ENCODE assay signal across 10 cellular contexts in genomic region chr14:32934891-32935633, GRCh38. TPM values are rescaled to one million over a fixed set of nuclear protein-coding genes. Genes with fewer than 3 reads are reported as not detected.
DNase-seq lines count a peak whose midpoint lies in the region; ATAC-seq and TF ChIP-seq lines count a peak whose summit lies in the region.
"Had no signal": no experiment of that assay in that cellular context is flagged by ENCODE, and none has a peak within 500 bp of the region (broad histone marks: within the 10 kb centered on the region; RNA-seq: fewer than 3 reads in every experiment).

No MANE protein-coding gene starts in this region.

- peak overlapping the region; percentile 80 for H3K4me3 ChIP-seq in ACC112 (ENCODE audit: low read depth, low read length)
- H3K4me3 ChIP-seq in HAP-1: peak overlapping the region; percentile 36

- H3K27me3 ChIP-seq in ACC112 (ENCODE audit: insufficient read depth, low read length): peaks cover 72% of the 10 kb centered on the region
- H3K27me3 ChIP-seq in HAP-1 (ENCODE audit: low read depth): peaks cover 12% of the 10 kb centered on the region

- TF ChIP-seq CTCF in nephron (IDR thresholded peaks at IDR 0.05; ENCODE audit: unreplicated experiment in 3 of 3): no peak

- H3K36me3 Mint-ChIP-seq in nephron (ENCODE audit: low read depth): no peaks in the 10 kb centered on the region
- peaks cover 2% of the 10 kb centered on the region for H3K36me3 Mint-ChIP-seq in activated T-helper 1 cell treated with anti-CD3 and anti-CD28 coated beads, Interleukin-12 subunit alpha, Interleukin-12 subunit beta, Interleukin-2, Interleukin-4 antibody, amounts not matched to agents 30 ng/mL and 10 ng/mL and 1 ng/mL, durations not matched to agents 14 hours and 24 hours and 36 hours (ENCODE audit: low read depth)

- H3K79me2 ChIP-seq in ACC112 (ENCODE audit: control insufficient read depth, insufficient read depth, low read length, unreplicated experiment): no peaks in the 10 kb centered on the region

- peaks cover 84% of the 10 kb centered on the region for H3K27me3 Mint-ChIP-seq in nephron (ENCODE audit: low read depth)
- H3K27me3 Mint-ChIP-seq in activated T-helper 1 cell treated with anti-CD3 and anti-CD28 coated beads, Interleukin-12 subunit alpha, Interleukin-12 subunit beta, Interleukin-2, Interleukin-4 antibody, amounts not matched to agents 30 ng/mL and 10 ng/mL and 1 ng/mL, durations not matched to agents 14 hours and 24 hours and 36 hours (ENCODE audit: insufficient read depth): peaks cover 73% of the 10 kb centered on the region

- peak overlapping the region; percentile 83 to 88 (median 87) for H3K4me3 Mint-ChIP-seq in nephron
- no peak overlapping the region for H3K4me3 Mint-ChIP-seq in activated T-helper 1 cell treated with anti-CD3 and anti-CD28 coated beads, Interleukin-12 subunit alpha, Interleukin-12 subunit beta, Interleukin-2, Interleukin-4 antibody, amounts not matched to agents 30 ng/mL and 10 ng/mL and 1 ng/mL, durations not matched to agents 14 hours and 24 hours and 36 hours
- H3K4me3 Mint-ChIP-seq: activated B cell treated with CpG ODN at 0.5 μM for 24 hours had no signal

- no peak overlapping the region for H3K27ac Mint-ChIP-seq in nephron
- no peak overlapping the region for H3K27ac Mint-ChIP-seq in activated T-helper 1 cell treated with anti-CD3 and anti-CD28 coated beads, Interleukin-12 subunit alpha, Interleukin-12 subunit beta, Interleukin-2, Interleukin-4 antibody, amounts not matched to agents 30 ng/mL and 10 ng/mL and 1 ng/mL, durations not matched to agents 14 hours and 24 hours and 36 hours
- H3K27ac Mint-ChIP-seq: activated B cell treated with CpG ODN at 0.5 μM for 24 hours had no signal

- H3K4me1 ChIP-seq in ACC112 (ENCODE audit: control insufficient read depth, insufficient read depth, low read length, unreplicated experiment) (peaks cover 6% of the 10 kb centered on the region), HAP-1 (peaks cover 9% of the 10 kb centered on the region)

- ATAC-seq in GM19467 (IDR thresholded peaks at IDR 0.05; ENCODE audit: unreplicated experiment): no peak
- ATAC-seq in GM18909 (IDR thresholded peaks at IDR 0.05; ENCODE audit: poor library complexity, unreplicated experiment): no peak

- H3K9me3 Mint-ChIP-seq in nephron: no peaks in the 10 kb centered on the region
- H3K9me3 Mint-ChIP-seq in activated T-helper 1 cell treated with anti-CD3 and anti-CD28 coated beads, Interleukin-12 subunit alpha, Interleukin-12 subunit beta, Interleukin-2, Interleukin-4 antibody, amounts not matched to agents 30 ng/mL and 10 ng/mL and 1 ng/mL, durations not matched to agents 14 hours and 24 hours and 36 hours: no peaks in the 10 kb centered on the region
- H3K9me3 Mint-ChIP-seq: activated B cell treated with CpG ODN at 0.5 μM for 24 hours had no signal

- no peaks in the 10 kb centered on the region for H3K36me3 ChIP-seq in ACC112 (ENCODE audit: insufficient read depth, low read length)
- no peaks in the 10 kb centered on the region for H3K36me3 ChIP-seq in HAP-1 (replicated peaks)

- no peak overlapping the region for H3K27ac ChIP-seq in ACC112 (ENCODE audit: low read depth, low read length)
- peak overlapping the region; percentile 41 for H3K27ac ChIP-seq in cingulate gyrus (ENCODE audit: low read depth, low read length)
- H3K27ac ChIP-seq: epithelial cell of prostate had no signal

- peak; percentile 39 to 51 for DNase-seq in HAP-1 (ENCODE audit: low spot score in 2 of 2)
- no peak for DNase-seq in activated T-helper 1 cell treated with anti-CD3 and anti-CD28 coated beads, Interleukin-12 subunit alpha, Interleukin-12 subunit beta, Interleukin-2, Interleukin-4 antibody, amounts not matched to agents 30 ng/mL and 10 ng/mL and 1 ng/mL, durations not matched to agents 14 hours and 24 hours and 36 hours (ENCODE audit: low spot score)
- DNase-seq in epidermal melanocyte (ENCODE audit: insufficient read length, low spot score): no peak
- DNase-seq: activated B cell treated with CpG ODN at 0.5 μM for 24 hours had no signal

- no peak overlapping the region for H2AFZ ChIP-seq in ACC112 (ENCODE audit: low read length, unreplicated experiment)

- intact Hi-C loops in activated T-helper 1 cell treated with anti-CD3 and anti-CD28 coated beads, Interleukin-12 subunit alpha, Interleukin-12 subunit beta, Interleukin-2, Interleukin-4 antibody, amounts not matched to agents 30 ng/mL and 10 ng/mL and 1 ng/mL, durations not matched to agents 14 hours and 24 hours and 36 hours (cut with micrococcal nuclease): loop anchor here (5.0 to 10.0 kb wide), 2 partner anchors 733 to 860 kb away; partner anchors contain the start of genes RNU6-7 and RNU6-8

- in situ Hi-C loops in HAP-1 (cut with MboI; ENCODE audit: low sequenced_read_pairs): no loop called here

- peaks cover 28% of the 10 kb centered on the region for H3K4me1 Mint-ChIP-seq in nephron
- H3K4me1 Mint-ChIP-seq in activated T-helper 1 cell treated with anti-CD3 and anti-CD28 coated beads, Interleukin-12 subunit alpha, Interleukin-12 subunit beta, Interleukin-2, Interleukin-4 antibody, amounts not matched to agents 30 ng/mL and 10 ng/mL and 1 ng/mL, durations not matched to agents 14 hours and 24 hours and 36 hours (ENCODE audit: low read depth): peaks cover 17% of the 10 kb centered on the region

- no peaks in the 10 kb centered on the region for H3K9me3 ChIP-seq in HAP-1

RNA-seq across cellular contexts. Expression of gene NPAS3, which starts 3.6 kb away (rescaled TPM):
- total RNA-seq in activated T-helper 1 cell treated with anti-CD3 and anti-CD28 coated beads, Interleukin-12 subunit alpha, Interleukin-12 subunit beta, Interleukin-2, Interleukin-4 antibody, amounts not matched to agents 30 ng/mL and 10 ng/mL and 1 ng/mL, durations not matched to agents 14 hours and 24 hours and 36 hours: not detected in 2 replicates
- total RNA-seq: activated B cell treated with CpG ODN at 0.5 μM for 24 hours had no signal

Comparison
In these comparisons a context has a peak if more than half of its experiments do, and no peak if none do; other contexts are left out.
1. DNase-seq: peak in HAP-1 (2 of 2); none in activated T-helper 1 cell treated with anti-CD3 and anti-CD28 coated beads, Interleukin-12 subunit alpha, Interleukin-12 subunit beta, Interleukin-2, Interleukin-4 antibody, amounts not matched to agents 30 ng/mL and 10 ng/mL and 1 ng/mL, durations not matched to agents 14 hours and 24 hours and 36 hours (single experiment) and epidermal melanocyte (single experiment).